ENCODE assay signal across 7 cellular contexts in the genomic region with DNA sequence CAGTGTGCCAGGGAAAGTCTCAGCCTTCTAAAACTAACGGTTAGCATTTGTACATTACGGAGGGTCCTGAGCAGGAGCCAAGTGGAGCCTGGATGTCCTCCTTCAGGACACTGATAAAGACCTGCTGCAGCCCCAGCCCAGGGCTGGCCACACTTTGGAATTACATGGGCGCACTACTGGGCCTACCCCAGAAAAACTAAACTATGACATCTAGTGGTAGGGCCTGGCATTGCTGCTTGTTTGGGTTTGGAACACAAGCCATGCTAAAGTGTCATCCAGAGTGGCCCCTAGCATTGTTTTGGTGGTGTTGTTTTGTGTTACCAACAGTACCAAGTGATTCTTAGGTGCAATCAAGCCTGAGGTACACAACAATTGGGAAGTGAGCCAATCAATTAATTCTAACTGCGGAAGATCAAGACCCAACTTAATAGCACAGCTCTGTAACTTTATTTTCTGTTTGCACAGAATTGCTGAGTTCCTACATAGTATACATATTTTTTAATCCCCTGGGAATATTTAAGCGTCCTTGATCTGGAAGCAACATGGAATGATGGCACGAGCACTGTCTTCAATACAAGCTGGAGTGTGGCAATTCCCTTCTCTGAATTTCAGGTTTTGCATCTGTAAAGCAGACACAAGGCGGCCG.
DNase-seq lines count a peak whose midpoint lies in the region; ATAC-seq, FAIRE-seq and TF ChIP-seq lines count a peak whose summit lies in the region.

No MANE protein-coding gene starts in this region.

- no peak for TF ChIP-seq POLR2A in H54 (IDR thresholded peaks at IDR 0.05; ENCODE audit: low read depth, low read length)

- POLR2A ChIA-PET in OCI-LY7 (lab: Charles Lee), result interaction anchor here (0.7 to 1.0 kb wide), 3 partner anchors 9 to 278 kb away, joined by 3 read pairs; no protein-coding TSS in a partner anchor

- BruUV-seq in OCI-LY7 (replicated peaks; lab: Mats Ljungman, UMichigan), result no TSS peak

- no peaks in the 10 kb centered on the region for H3K36me3 ChIP-seq in OCI-LY7 (ENCODE audit: insufficient read depth, low read length)

- no peak overlapping the region for H3K4me3 ChIP-seq in OCI-LY7 (ENCODE audit: low read depth, low read length, poor library complexity, severe bottlenecking)

- H3K4me1 Mint-ChIP-seq in brain, result peaks cover 62% of the 10 kb centered on the region

- H2AFZ ChIP-seq in OCI-LY7 (ENCODE audit: low read length), result peak overlapping the region; percentile 4; the same call in 1 of the 2 replicates

- no peaks in the 10 kb centered on the region for H3K9me3 Mint-ChIP-seq in brain

- TF ChIP-seq CTCF in OCI-LY7 (conservative IDR thresholded peaks at IDR 0.05; ENCODE audit: low read length), result peak; percentile 98
- TF ChIP-seq CTCF in brain (conservative IDR thresholded peaks at IDR 0.05), result peak; percentile 77 to 81

- H3K4me3 Mint-ChIP-seq in brain, result no peak overlapping the region

- CTCF ChIA-PET in OCI-LY7 (lab: Charles Lee; ENCODE audit: unreplicated experiment), result interaction anchor here (0.6 to 2.8 kb wide), 4 partner anchors 11 to 280 kb away, joined by 3 to 16 read pairs (median 4); no protein-coding TSS in a partner anchor

- H3K4me2 ChIP-seq in OCI-LY7 (ENCODE audit: low read length), result peak overlapping the region; percentile 58; the same call in 1 of the 2 replicates

- H3K9me3 ChIP-seq in OCI-LY7 (ENCODE audit: low read length), result no peaks in the 10 kb centered on the region

- DNase-seq in DMS114 treated with DMSO at 0.1 percent for 48 hours (lab: John Stamatoyannopoulos, UW; ENCODE audit: unreplicated experiment) (peak; percentile 30), H54 (ENCODE audit: insufficient read length, low spot score) (peak; percentile 19), OCI-LY7 (ENCODE audit: low spot score) (peak; percentile 80), iris pigment epithelial cell (ENCODE audit: low read depth) (peak; percentile 7)
- peak; percentile 2 for DNase-seq in stimulated activated CD4-positive, alpha-beta T cell treated with anti-CD3 and anti-CD28 coated beads, Interleukin-4, amount 100 ng/mL, for 1 hour

- peak overlapping the region in 2 of 5 experiments; percentile 38 to 66 for H3K27ac Mint-ChIP-seq in brain

- no peak for ATAC-seq in GM21576 (IDR thresholded peaks at IDR 0.05; ENCODE audit: unreplicated experiment)

- no peaks in the 10 kb centered on the region for H3K36me3 Mint-ChIP-seq in brain

- no peaks in the 10 kb centered on the region for H3K27me3 Mint-ChIP-seq in brain

- FAIRE-seq in H54 (lab: Jason Lieb, UNC), result peak; percentile 74

- peaks cover 52% of the 10 kb centered on the region for H3K4me1 ChIP-seq in OCI-LY7 (ENCODE audit: insufficient read depth, low read length, poor library complexity, severe bottlenecking)

- no peaks in the 10 kb centered on the region for H3K79me2 ChIP-seq in OCI-LY7 (ENCODE audit: insufficient read depth, low read depth, low read length)

- no peak overlapping the region for H3K27ac ChIP-seq in OCI-LY7 (ENCODE audit: low read depth, low read length, poor library complexity, severe bottlenecking)

- H4K20me1 ChIP-seq in OCI-LY7 (ENCODE audit: insufficient read depth, low read length), result no peaks in the 10 kb centered on the region

- intact Hi-C loops in OCI-LY7 (cut with micrococcal nuclease; ENCODE audit: unreplicated experiment), result loop anchor here (1.0 to 10.0 kb wide), 4 partner anchors 60 to 375 kb away; no protein-coding TSS in a partner anchor

- H3K9me2 ChIP-seq in OCI-LY7 (ENCODE audit: insufficient read depth, low read length), result no peaks in the 10 kb centered on the region

Comparison
In these comparisons a context has a peak if more than half of its experiments do, and no peak if none do; other contexts are left out.
1. DNase-seq: peak in every context shown above with its lines; median percentile 80 in OCI-LY7; 30 in DMS114 treated with DMSO at 0.1 percent for 48 hours; 19 in H54; 7 in iris pigment epithelial cell; 2 in stimulated activated CD4-positive, alpha-beta T cell treated with anti-CD3 and anti-CD28 coated beads, Interleukin-4, amount 100 ng/mL, for 1 hour.